ENCODE assay signal across 8 cellular contexts in genomic region chr12:5796171-5797091, GRCh38.
DNase-seq lines count a peak whose midpoint lies in the region; ATAC-seq, FAIRE-seq and TF ChIP-seq lines count a peak whose summit lies in the region.

No MANE protein-coding gene starts in this region.

- TF ChIP-seq CTCF in C4-2B (conservative IDR thresholded peaks at IDR 0.05) (peak; percentile 82), keratinocyte (optimal IDR thresholded peaks at IDR 0.05 in 1 of 3, IDR thresholded peaks at IDR 0.05 in 1 of 3, conservative IDR thresholded peaks at IDR 0.05 in 1 of 3; ENCODE audit: extremely low read depth in 1 of 3, insufficient read depth in 2 of 3, low read length in 3 of 3) (peak; percentile 74 to 93 (median 85)), transverse colon (IDR thresholded peaks at IDR 0.05) (peak; percentile 61 to 91 (median 73))

- H3K79me2 ChIP-seq in keratinocyte (ENCODE audit: control insufficient read depth, insufficient read depth, low read length) = no peaks in the 10 kb centered on the region

- no peak for TF ChIP-seq POLR2A in transverse colon (IDR thresholded peaks at IDR 0.05)

- no peaks in the 10 kb centered on the region for H3K9me3 ChIP-seq in keratinocyte (ENCODE audit: control insufficient read depth, low read depth, low read length)
- H3K9me3 ChIP-seq in transverse colon = no peaks in the 10 kb centered on the region

- H3K4me3 ChIP-seq in H7 (ENCODE audit: insufficient read depth, low read depth, low read length) (no peak overlapping the region), keratinocyte (ENCODE audit: control insufficient read depth in 2 of 3, extremely low read depth in 1 of 3, insufficient read depth in 2 of 3, low read depth in 1 of 3, low read length in 3 of 3) (no peak overlapping the region), transverse colon (no peak overlapping the region)

- no peak for ATAC-seq in HG03175 (IDR thresholded peaks at IDR 0.05; ENCODE audit: unreplicated experiment)
- no peak for ATAC-seq in HG03342 (IDR thresholded peaks at IDR 0.05; ENCODE audit: unreplicated experiment)

- in situ Hi-C loops in transverse colon (cut with MboI; ENCODE audit: low pct_ligation_motif_present in 1 of 4, low pct_unique_long_range_greater_than_20kb in 1 of 4, low sequenced_read_pairs in 3 of 4) = loop anchor here (10.0 to 25.0 kb wide), 5 partner anchors 359 to 634 kb away; partner anchors contain the start of gene NTF3 (in 2 of the 4)

- H3K4me2 ChIP-seq in keratinocyte (ENCODE audit: control insufficient read depth, extremely low read depth, insufficient read depth, low read depth, low read length) = no peak overlapping the region

- DNase-seq in H7 (peak; percentile 81), keratinocyte (ENCODE audit: low read depth, low spot score) (no peak), transverse colon (peak; percentile 53), amygdala (lab: John Stamatoyannopoulos, UW) (no peak)
- peak; percentile 9 to 16 for DNase-seq in activated CD4-positive, alpha-beta T cell treated with anti-CD3 and anti-CD28 coated beads, Interleukin-2, amount 50 U/mL, for 48 hours

- no peak overlapping the region for H2AFZ ChIP-seq in keratinocyte (ENCODE audit: control insufficient read depth, low read length)

- no peaks in the 10 kb centered on the region for H4K20me1 ChIP-seq in keratinocyte (ENCODE audit: control insufficient read depth, extremely low read depth, insufficient read depth, low read length)

- H3K9me1 ChIP-seq in keratinocyte (ENCODE audit: control insufficient read depth, extremely low read depth, insufficient read depth, low read length) = no peaks in the 10 kb centered on the region

- no peaks in the 10 kb centered on the region for H3K36me3 ChIP-seq in H7 (replicated peaks; ENCODE audit: control insufficient read depth, insufficient read depth, low read length)
- H3K36me3 ChIP-seq in keratinocyte (ENCODE audit: control insufficient read depth in 2 of 2, extremely low read depth in 1 of 2, insufficient read depth in 2 of 2, low read length in 2 of 2) = no peaks in the 10 kb centered on the region
- H3K36me3 ChIP-seq in transverse colon = no peaks in the 10 kb centered on the region

- no peaks in the 10 kb centered on the region for H3K4me1 ChIP-seq in keratinocyte (ENCODE audit: control insufficient read depth, extremely low read depth, insufficient read depth, low read length)
- no peaks in the 10 kb centered on the region for H3K4me1 ChIP-seq in transverse colon

- H3K27me3 ChIP-seq in H7 (ENCODE audit: control insufficient read depth, insufficient read depth, low read length) (no peaks in the 10 kb centered on the region), keratinocyte (ENCODE audit: control insufficient read depth, extremely low read depth, insufficient read depth, low read length) (peaks cover 11% of the 10 kb centered on the region), transverse colon (no peaks in the 10 kb centered on the region)

- FAIRE-seq in keratinocyte (lab: Jason Lieb, UNC) = no peak

- intact Hi-C loops in transverse colon (cut with DNase I; ENCODE audit: low total_unique reads) = no loop called here

- WGBS in transverse colon (ENCODE audit: low coverage in 1 of 2), 2 donors = 48 to 79% methylated on average over 5 to 19 of the region's 19 CpGs

- H3K27ac ChIP-seq in C4-2B (no peak overlapping the region), keratinocyte (ENCODE audit: control insufficient read depth, insufficient read depth, low read length) (no peak overlapping the region), transverse colon (no peak overlapping the region)

- H3K9ac ChIP-seq in keratinocyte (ENCODE audit: control insufficient read depth, extremely low read depth, insufficient read depth, low read length) = no peak overlapping the region

- dilution Hi-C loops in keratinocyte (cut with MboI; ENCODE audit: extremely low pct_ligation_motif_present, low sequenced_read_pairs) = no loop called here

- TF ChIP-seq EP300 in transverse colon (IDR thresholded peaks at IDR 0.05; ENCODE audit: low read depth) = no peak

Comparison
In these comparisons a context has a peak if more than half of its experiments do, and no peak if none do; other contexts are left out.
1. DNase-seq: peak in H7 (single experiment), activated CD4-positive, alpha-beta T cell treated with anti-CD3 and anti-CD28 coated beads, Interleukin-2, amount 50 U/mL, for 48 hours (2 of 2) and transverse colon (single experiment); none in keratinocyte (single experiment) and amygdala (0 of 56).
2. Peak in every context shown above with its lines, with median percentiles within 50 percentile points of each other: CTCF ChIP-seq.